ENCODE assay signal across 8 cellular contexts in genomic region chr2:204110250-204111183, GRCh38.
A peak's percentile ranks its signal among the peaks of the same experiment; 100 is the strongest.
DNase-seq lines count a peak whose midpoint lies in the region; ATAC-seq lines count a peak whose summit lies in the region.

No MANE protein-coding gene starts in this region.

- 42% methylated on average over 9 of the region's 11 CpGs for WGBS in mesenchymal stem cell

- peak overlapping the region; percentile 75 for H4K91ac ChIP-seq in mesenchymal stem cell (ENCODE audit: low read length)

- DNase-seq in CMK (ENCODE audit: low read depth) (peak; percentile 32), MV-4-11 (lab: John Stamatoyannopoulos, UW) (peak; percentile 85), mesenchymal stem cell (peak; percentile 25), DMS79 (lab: John Stamatoyannopoulos, UW) (no peak), NCI-H187 (lab: John Stamatoyannopoulos, UW) (no peak)
- peak; percentile 70 to 91 for DNase-seq in stimulated activated naive CD8-positive, alpha-beta T cell treated with anti-CD3 and anti-CD28 coated beads, Interleukin-15, amount 100 ng/mL, for 72 hours

- peak overlapping the region; percentile 85 for H3K4me3 Mint-ChIP-seq in activated T-helper 17 cell treated with anti-CD3 and anti-CD28 coated beads, Interleukin-2, amount 50 U/mL, for 72 hours
- peak overlapping the region; percentile 81 to 82 for H3K4me3 Mint-ChIP-seq in stimulated activated naive CD8-positive, alpha-beta T cell treated with anti-CD3 and anti-CD28 coated beads, Interleukin-15, amount 100 ng/mL, for 72 hours

- H3K4me3 ChIP-seq in mesenchymal stem cell (ENCODE audit: insufficient read depth in 1 of 2, low read depth in 1 of 2, low read length in 2 of 2): peak overlapping the region in 1 of 2 experiments; percentile 44

- peak overlapping the region; percentile 62 for H3K9ac ChIP-seq in mesenchymal stem cell (ENCODE audit: low read length)

- H2BK5ac ChIP-seq in mesenchymal stem cell (ENCODE audit: low read depth, low read length, poor library complexity, severe bottlenecking): no peak overlapping the region

- peak overlapping the region in 1 of 2 experiments; percentile 72 for H3K14ac ChIP-seq in mesenchymal stem cell (ENCODE audit: low read length in 2 of 2)

- peak overlapping the region; percentile 45 for H3K27ac ChIP-seq in mesenchymal stem cell (ENCODE audit: low read length, poor library complexity, severe bottlenecking)

- H2BK12ac ChIP-seq in mesenchymal stem cell (ENCODE audit: low read length in 2 of 2): peak overlapping the region in 1 of 2 experiments; percentile 56

- no peak overlapping the region for H2BK15ac ChIP-seq in mesenchymal stem cell (ENCODE audit: low read depth, poor library complexity, severe bottlenecking)

- H3K9me3 ChIP-seq in mesenchymal stem cell (ENCODE audit: control insufficient read depth, low read length): no peaks in the 10 kb centered on the region

- peaks cover 5% of the 10 kb centered on the region for H3K27me3 Mint-ChIP-seq in activated T-helper 17 cell treated with anti-CD3 and anti-CD28 coated beads, Interleukin-2, amount 50 U/mL, for 72 hours
- H3K27me3 Mint-ChIP-seq in stimulated activated naive CD8-positive, alpha-beta T cell treated with anti-CD3 and anti-CD28 coated beads, Interleukin-15, amount 100 ng/mL, for 72 hours: peaks cover 10% of the 10 kb centered on the region

- no peak overlapping the region for H3K23ac ChIP-seq in mesenchymal stem cell (ENCODE audit: low read length in 2 of 2)

- no peak overlapping the region for H3K4ac ChIP-seq in mesenchymal stem cell (ENCODE audit: low read depth in 1 of 2, low read length in 2 of 2)

- peaks cover 51% of the 10 kb centered on the region for H3K4me1 Mint-ChIP-seq in activated T-helper 17 cell treated with anti-CD3 and anti-CD28 coated beads, Interleukin-2, amount 50 U/mL, for 72 hours
- peaks cover 83% of the 10 kb centered on the region for H3K4me1 Mint-ChIP-seq in stimulated activated naive CD8-positive, alpha-beta T cell treated with anti-CD3 and anti-CD28 coated beads, Interleukin-15, amount 100 ng/mL, for 72 hours

- peaks cover 0 to 6% of the 10 kb centered on the region in 2 experiments for H3K27me3 ChIP-seq in mesenchymal stem cell (ENCODE audit: control insufficient read depth in 1 of 2, insufficient read depth in 1 of 2, low read length in 2 of 2)

- H3K36me3 Mint-ChIP-seq in activated T-helper 17 cell treated with anti-CD3 and anti-CD28 coated beads, Interleukin-2, amount 50 U/mL, for 72 hours (ENCODE audit: low read depth): peaks cover 10% of the 10 kb centered on the region

- no peak overlapping the region for H2AK5ac ChIP-seq in mesenchymal stem cell (ENCODE audit: low read length, severe bottlenecking)

- no peak overlapping the region for H2AFZ ChIP-seq in mesenchymal stem cell (ENCODE audit: low read depth, low read length)

- no peaks in the 10 kb centered on the region for H3K79me1 ChIP-seq in mesenchymal stem cell (replicated peaks; ENCODE audit: low read length, poor library complexity, severe bottlenecking)

- peak overlapping the region; percentile 38 for H3K4me2 ChIP-seq in mesenchymal stem cell (ENCODE audit: low read length, poor library complexity, severe bottlenecking)

- no peaks in the 10 kb centered on the region for H3K36me3 ChIP-seq in mesenchymal stem cell (ENCODE audit: control insufficient read depth in 1 of 2, insufficient read depth in 2 of 2, low read depth in 1 of 2, low read length in 2 of 2)

- peaks cover 9% of the 10 kb centered on the region for H3K4me1 ChIP-seq in mesenchymal stem cell (ENCODE audit: control insufficient read depth, insufficient read depth, low read depth, low read length)

- peak overlapping the region; percentile 13 for H4K8ac ChIP-seq in mesenchymal stem cell (ENCODE audit: low read length)

- H3K9me3 Mint-ChIP-seq in activated T-helper 17 cell treated with anti-CD3 and anti-CD28 coated beads, Interleukin-2, amount 50 U/mL, for 72 hours: no peaks in the 10 kb centered on the region
- no peaks in the 10 kb centered on the region for H3K9me3 Mint-ChIP-seq in stimulated activated naive CD8-positive, alpha-beta T cell treated with anti-CD3 and anti-CD28 coated beads, Interleukin-15, amount 100 ng/mL, for 72 hours

- peak; percentile 92 for ATAC-seq in GM21619 (IDR thresholded peaks at IDR 0.05; ENCODE audit: unreplicated experiment)
- ATAC-seq in activated T-helper 17 cell treated with anti-CD3 and anti-CD28 coated beads, Interleukin-2, amount 50 U/mL, for 72 hours (replicated peaks): peak; percentile 53
- peak; percentile 83 for ATAC-seq in stimulated activated naive CD8-positive, alpha-beta T cell treated with anti-CD3 and anti-CD28 coated beads, Interleukin-15, amount 100 ng/mL, for 72 hours

- H3K27ac Mint-ChIP-seq in activated T-helper 17 cell treated with anti-CD3 and anti-CD28 coated beads, Interleukin-2, amount 50 U/mL, for 72 hours: peak overlapping the region; percentile 94
- peak overlapping the region; percentile 87 to 94 for H3K27ac Mint-ChIP-seq in stimulated activated naive CD8-positive, alpha-beta T cell treated with anti-CD3 and anti-CD28 coated beads, Interleukin-15, amount 100 ng/mL, for 72 hours

- no peak overlapping the region for H2BK120ac ChIP-seq in mesenchymal stem cell (ENCODE audit: low read depth, low read length)

- H3K18ac ChIP-seq in mesenchymal stem cell (ENCODE audit: low read depth in 1 of 2, low read length in 2 of 2): peak overlapping the region in 1 of 2 experiments; percentile 21

Comparison
In these comparisons a context has a peak if more than half of its experiments do, and no peak if none do; other contexts are left out.
1. DNase-seq: peak in CMK (single experiment), MV-4-11 (single experiment), mesenchymal stem cell (single experiment) and stimulated activated naive CD8-positive, alpha-beta T cell treated with anti-CD3 and anti-CD28 coated beads, Interleukin-15, amount 100 ng/mL, for 72 hours (2 of 2); none in DMS79 (single experiment) and NCI-H187 (0 of 2).
2. Peak in every context shown above with its lines, with median percentiles within 50 percentile points of each other: ATAC-seq.